In genomic region chr16:68079616-68080344, GRCh38 we compare ENCODE assay signal across 1 cellular context.
TF ChIP-seq lines count a peak whose summit lies in the region.

No MANE protein-coding gene starts in this region.

TF ChIP-seq in HepG2, 621 proteins besides CTCF, POLR2A, EP300 and RAD21 (continues in another document):
- TF ChIP-seq CSRNP1 (CRISPR knock-in tag; IDR thresholded peaks at IDR 0.05) (peak; percentile 95), KLF16 (CRISPR knock-in tag; IDR thresholded peaks at IDR 0.05) (peak in 1 of 2 experiments; percentile 98; a peak in 2 of 4 replicates), ZNF646 (CRISPR knock-in tag; IDR thresholded peaks at IDR 0.05) (no peak), ZNF275 (CRISPR knock-in tag; IDR thresholded peaks at IDR 0.05; ENCODE audit: borderline replicate concordance) (peak; percentile 78; the same call in 1 of the 2 replicates), HNF4A (CRISPR knock-in tag; IDR thresholded peaks at IDR 0.05) (peak; percentile 98), PPARG (CRISPR knock-in tag; conservative IDR thresholded peaks at IDR 0.05) (peak; percentile 87), CHD4 (IDR thresholded peaks at IDR 0.05; ENCODE audit: borderline replicate concordance, low read length) (peak; percentile 51; the same call in 1 of the 2 replicates), BRF2 (CRISPR knock-in tag; IDR thresholded peaks at IDR 0.05) (0 out of 2 replicates have a peak, but pooled peaks have one; percentile 75), ZNF572 (CRISPR knock-in tag; IDR thresholded peaks at IDR 0.05) (no peak), PREB (CRISPR knock-in tag; IDR thresholded peaks at IDR 0.05) (no peak), ZNF589 (CRISPR knock-in tag; conservative IDR thresholded peaks at IDR 0.05) (0 out of 2 replicates have a peak, but pooled peaks have one; percentile 64), ESRRA (CRISPR knock-in tag; IDR thresholded peaks at IDR 0.05; ENCODE audit: low read depth) (peak; percentile 98), JDP2 (CRISPR knock-in tag; IDR thresholded peaks at IDR 0.05; ENCODE audit: borderline replicate concordance) (no peak), NR2C2 (CRISPR knock-in tag; IDR thresholded peaks at IDR 0.05; ENCODE audit: borderline replicate concordance) (peak; percentile 78; the same call in 1 of the 2 replicates), MAX (IDR thresholded peaks at IDR 0.05) (no peak), ZEB1 (IDR thresholded peaks at IDR 0.05; ENCODE audit: insufficient replicate concordance, low read depth) (no peak), ZSCAN21 (CRISPR knock-in tag; IDR thresholded peaks at IDR 0.05; ENCODE audit: borderline replicate concordance) (peak; percentile 26; the same call in 1 of the 2 replicates), HNF1A (IDR thresholded peaks at IDR 0.05; ENCODE audit: low read depth) (peak; percentile 67; the same call in 1 of the 2 replicates), HNF1A (CRISPR knock-in tag; IDR thresholded peaks at IDR 0.05; ENCODE audit: borderline replicate concordance) (peak; percentile 87; the same call in 1 of the 2 replicates), SMAD9 (CRISPR knock-in tag; IDR thresholded peaks at IDR 0.05) (no peak), ETS1 (CRISPR knock-in tag; IDR thresholded peaks at IDR 0.05) (peak; percentile 56; the same call in 1 of the 2 replicates), FOXP1 (IDR thresholded peaks at IDR 0.05) (0 out of 2 replicates have a peak, but pooled peaks have one; percentile 28), FOXP1 (CRISPR knock-in tag; IDR thresholded peaks at IDR 0.05) (peak; percentile 98), FOXO4 (CRISPR knock-in tag; conservative IDR thresholded peaks at IDR 0.05) (no peak), MXD3 (CRISPR knock-in tag; IDR thresholded peaks at IDR 0.05) (no peak; the same call in 1 of the 2 replicates), NONO (IDR thresholded peaks at IDR 0.05) (no peak), NONO (CRISPR knock-in tag; conservative IDR thresholded peaks at IDR 0.05) (peak; percentile 96), JUND (CRISPR knock-in tag; IDR thresholded peaks at IDR 0.05) (0 out of 2 replicates have a peak, but pooled peaks have one; percentile 16), SP2 (CRISPR knock-in tag; IDR thresholded peaks at IDR 0.05) (peak; percentile 53), ZNF510 (CRISPR knock-in tag; IDR thresholded peaks at IDR 0.05; ENCODE audit: low read depth) (no peak), CBFB (CRISPR knock-in tag; IDR thresholded peaks at IDR 0.05) (peak; percentile 92; the same call in 1 of the 2 replicates), TRIM22 (IDR thresholded peaks at IDR 0.05) (no peak)
